In the genomic region with DNA sequence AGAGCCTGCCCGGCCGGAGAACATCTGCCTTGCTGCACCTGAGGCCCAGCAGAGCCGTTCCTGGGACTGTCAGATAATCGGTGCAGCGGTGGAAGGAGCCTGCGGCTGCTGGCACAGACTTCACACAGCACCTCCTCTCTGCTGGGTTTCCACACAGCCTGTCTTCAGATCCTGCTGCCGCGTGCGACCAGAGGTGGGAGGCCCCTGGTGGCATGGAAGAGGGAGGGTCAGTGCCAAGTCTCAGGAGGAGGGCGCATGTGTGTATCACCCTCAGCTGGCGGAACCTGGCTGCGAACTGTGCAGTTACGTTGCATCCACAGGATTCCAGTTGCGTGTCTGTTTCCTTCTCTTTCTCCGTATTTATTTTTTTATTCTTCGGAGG, we compare ENCODE assay signal across 1 cellular context.
TF ChIP-seq lines count a peak whose summit lies in the region.

No MANE protein-coding gene starts in this region.

TF ChIP-seq in GM12878, 131 proteins besides CTCF, POLR2A, EP300 and RAD21:
- 0 out of 2 replicates have a peak, but pooled peaks have one; percentile 19 for TF ChIP-seq CHD1 (IDR thresholded peaks at IDR 0.05; ENCODE audit: low read depth, low read length)
- TF ChIP-seq NBN (IDR thresholded peaks at IDR 0.05): peak; percentile 51; the same call in 1 of the 2 replicates
- TF ChIP-seq IKZF2 (IDR thresholded peaks at IDR 0.05): peak in 1 of 2 experiments; percentile 36; a peak in 3 of 4 replicates
- TF ChIP-seq, protein P1, sequence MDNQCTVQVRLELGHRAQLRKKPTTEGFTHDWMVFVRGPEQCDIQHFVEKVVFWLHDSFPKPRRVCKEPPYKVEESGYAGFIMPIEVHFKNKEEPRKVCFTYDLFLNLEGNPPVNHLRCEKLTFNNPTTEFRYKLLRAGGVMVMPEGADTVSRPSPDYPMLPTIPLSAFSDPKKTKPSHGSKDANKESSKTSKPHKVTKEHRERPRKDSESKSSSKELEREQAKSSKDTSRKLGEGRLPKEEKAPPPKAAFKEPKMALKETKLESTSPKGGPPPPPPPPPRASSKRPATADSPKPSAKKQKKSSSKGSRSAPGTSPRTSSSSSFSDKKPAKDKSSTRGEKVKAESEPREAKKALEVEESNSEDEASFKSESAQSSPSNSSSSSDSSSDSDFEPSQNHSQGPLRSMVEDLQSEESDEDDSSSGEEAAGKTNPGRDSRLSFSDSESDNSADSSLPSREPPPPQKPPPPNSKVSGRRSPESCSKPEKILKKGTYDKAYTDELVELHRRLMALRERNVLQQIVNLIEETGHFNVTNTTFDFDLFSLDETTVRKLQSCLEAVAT (IDR thresholded peaks at IDR 0.05): peak; percentile 94
- TF ChIP-seq YBX1 (IDR thresholded peaks at IDR 0.05): no peak
- no peak for TF ChIP-seq CBX5 (IDR thresholded peaks at IDR 0.05; ENCODE audit: low read depth)
- peak in 1 of 2 experiments; percentile 57; a peak in 2 of 4 replicates for TF ChIP-seq BHLHE40 (IDR thresholded peaks at IDR 0.05; ENCODE audit: borderline replicate concordance in 1 of 2, low read depth in 2 of 2, low read length in 1 of 2)
- no peak for TF ChIP-seq YY1 (IDR thresholded peaks at IDR 0.05; ENCODE audit: low read depth, low read length)
- TF ChIP-seq, protein P2, sequence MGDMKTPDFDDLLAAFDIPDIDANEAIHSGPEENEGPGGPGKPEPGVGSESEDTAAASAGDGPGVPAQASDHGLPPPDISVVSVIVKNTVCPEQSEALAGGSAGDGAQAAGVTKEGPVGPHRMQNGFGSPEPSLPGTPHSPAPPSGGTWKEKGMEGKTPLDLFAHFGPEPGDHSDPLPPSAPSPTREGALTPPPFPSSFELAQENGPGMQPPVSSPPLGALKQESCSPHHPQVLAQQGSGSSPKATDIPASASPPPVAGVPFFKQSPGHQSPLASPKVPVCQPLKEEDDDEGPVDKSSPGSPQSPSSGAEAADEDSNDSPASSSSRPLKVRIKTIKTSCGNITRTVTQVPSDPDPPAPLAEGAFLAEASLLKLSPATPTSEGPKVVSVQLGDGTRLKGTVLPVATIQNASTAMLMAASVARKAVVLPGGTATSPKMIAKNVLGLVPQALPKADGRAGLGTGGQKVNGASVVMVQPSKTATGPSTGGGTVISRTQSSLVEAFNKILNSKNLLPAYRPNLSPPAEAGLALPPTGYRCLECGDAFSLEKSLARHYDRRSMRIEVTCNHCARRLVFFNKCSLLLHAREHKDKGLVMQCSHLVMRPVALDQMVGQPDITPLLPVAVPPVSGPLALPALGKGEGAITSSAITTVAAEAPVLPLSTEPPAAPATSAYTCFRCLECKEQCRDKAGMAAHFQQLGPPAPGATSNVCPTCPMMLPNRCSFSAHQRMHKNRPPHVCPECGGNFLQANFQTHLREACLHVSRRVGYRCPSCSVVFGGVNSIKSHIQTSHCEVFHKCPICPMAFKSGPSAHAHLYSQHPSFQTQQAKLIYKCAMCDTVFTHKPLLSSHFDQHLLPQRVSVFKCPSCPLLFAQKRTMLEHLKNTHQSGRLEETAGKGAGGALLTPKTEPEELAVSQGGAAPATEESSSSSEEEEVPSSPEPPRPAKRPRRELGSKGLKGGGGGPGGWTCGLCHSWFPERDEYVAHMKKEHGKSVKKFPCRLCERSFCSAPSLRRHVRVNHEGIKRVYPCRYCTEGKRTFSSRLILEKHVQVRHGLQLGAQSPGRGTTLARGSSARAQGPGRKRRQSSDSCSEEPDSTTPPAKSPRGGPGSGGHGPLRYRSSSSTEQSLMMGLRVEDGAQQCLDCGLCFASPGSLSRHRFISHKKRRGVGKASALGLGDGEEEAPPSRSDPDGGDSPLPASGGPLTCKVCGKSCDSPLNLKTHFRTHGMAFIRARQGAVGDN (IDR thresholded peaks at IDR 0.05): peak; percentile 83; the same call in 1 of the 2 replicates
- TF ChIP-seq BMI1 (IDR thresholded peaks at IDR 0.05; ENCODE audit: borderline replicate concordance): no peak
- TF ChIP-seq, protein P3, sequence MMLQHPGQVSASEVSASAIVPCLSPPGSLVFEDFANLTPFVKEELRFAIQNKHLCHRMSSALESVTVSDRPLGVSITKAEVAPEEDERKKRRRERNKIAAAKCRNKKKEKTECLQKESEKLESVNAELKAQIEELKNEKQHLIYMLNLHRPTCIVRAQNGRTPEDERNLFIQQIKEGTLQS (IDR thresholded peaks at IDR 0.05; ENCODE audit: borderline replicate concordance, extremely low read depth, low read depth, low read length): no peak
- TF ChIP-seq TARDBP (IDR thresholded peaks at IDR 0.05; ENCODE audit: borderline replicate concordance): no peak
- 0 out of 2 replicates have a peak, but pooled peaks have one; percentile 7 for TF ChIP-seq NR2F1 (conservative IDR thresholded peaks at IDR 0.05)
- peak; percentile 48; the same call in 1 of the 2 replicates for TF ChIP-seq MXI1 (IDR thresholded peaks at IDR 0.05; ENCODE audit: low read depth, low read length)
- TF ChIP-seq, protein P4, sequence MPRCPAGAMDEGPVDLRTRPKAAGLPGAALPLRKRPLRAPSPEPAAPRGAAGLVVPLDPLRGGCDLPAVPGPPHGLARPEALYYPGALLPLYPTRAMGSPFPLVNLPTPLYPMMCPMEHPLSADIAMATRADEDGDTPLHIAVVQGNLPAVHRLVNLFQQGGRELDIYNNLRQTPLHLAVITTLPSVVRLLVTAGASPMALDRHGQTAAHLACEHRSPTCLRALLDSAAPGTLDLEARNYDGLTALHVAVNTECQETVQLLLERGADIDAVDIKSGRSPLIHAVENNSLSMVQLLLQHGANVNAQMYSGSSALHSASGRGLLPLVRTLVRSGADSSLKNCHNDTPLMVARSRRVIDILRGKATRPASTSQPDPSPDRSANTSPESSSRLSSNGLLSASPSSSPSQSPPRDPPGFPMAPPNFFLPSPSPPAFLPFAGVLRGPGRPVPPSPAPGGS (IDR thresholded peaks at IDR 0.05; ENCODE audit: borderline replicate concordance, insufficient read depth, low read depth, low read length, poor library complexity, severe bottlenecking): no peak
- peak; percentile 46; the same call in 1 of the 2 replicates for TF ChIP-seq GATAD2B (conservative IDR thresholded peaks at IDR 0.05; ENCODE audit: low read depth)
- TF ChIP-seq HDGF (IDR thresholded peaks at IDR 0.05): peak; percentile 49; the same call in 1 of the 2 replicates
- peak; percentile 60 for TF ChIP-seq IKZF1 (conservative IDR thresholded peaks at IDR 0.05)
- peak; percentile 18; the same call in 1 of the 2 replicates for TF ChIP-seq DPF2 (IDR thresholded peaks at IDR 0.05)
- 0 out of 2 replicates have a peak, but pooled peaks have one; percentile 20 for TF ChIP-seq PAX5 (IDR thresholded peaks at IDR 0.05; ENCODE audit: borderline replicate concordance, low read depth, low read length)
- no peak for TF ChIP-seq RELA (IDR thresholded peaks at IDR 0.05; ENCODE audit: borderline replicate concordance, partially characterized antibody)
- 0 out of 2 replicates have a peak, but pooled peaks have one; percentile 47 for TF ChIP-seq SMAD5 (IDR thresholded peaks at IDR 0.05; ENCODE audit: low read depth)
- TF ChIP-seq POLR2AphosphoS5 (IDR thresholded peaks at IDR 0.05; ENCODE audit: low read length): peak; percentile 78
